ENCODE assay signal across 2 cellular contexts in the genomic region with DNA sequence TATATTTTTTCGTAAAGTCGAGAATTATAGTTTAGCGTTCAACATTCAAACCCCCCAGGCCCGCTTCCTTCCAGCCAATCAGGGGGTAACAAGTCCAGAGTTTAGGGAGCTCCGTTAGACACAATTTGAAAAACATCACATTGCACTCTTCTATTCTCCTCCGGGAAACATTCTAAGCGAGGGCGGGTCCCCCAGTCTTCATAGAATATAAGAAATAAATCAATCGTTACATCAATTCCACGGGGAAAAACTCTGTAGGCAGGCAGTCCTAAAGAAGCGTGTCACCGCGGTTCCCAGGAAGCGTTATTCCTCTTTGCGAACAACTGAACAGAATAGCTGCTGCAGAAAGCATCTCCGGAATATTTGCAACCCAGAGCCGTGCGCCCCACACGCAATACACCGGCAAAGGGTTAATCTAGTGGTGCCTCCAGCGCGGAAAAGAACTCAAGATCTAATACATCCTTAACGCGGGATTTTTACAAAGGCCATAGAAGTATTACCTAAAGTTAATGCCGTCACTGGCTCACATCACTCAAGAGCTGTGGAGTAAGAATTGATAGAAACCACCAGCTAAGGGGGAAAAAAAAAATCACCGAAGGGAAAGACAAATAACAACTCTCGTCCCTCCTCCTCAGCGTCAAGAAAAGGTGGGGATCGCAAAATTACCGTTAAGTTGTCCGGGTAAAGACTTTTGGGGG.
TF ChIP-seq lines count a peak whose summit lies in the region.

No MANE protein-coding gene starts in this region.

TF ChIP-seq in HCT116, 20 proteins besides CTCF, POLR2A, EP300 and RAD21:
- TF ChIP-seq, protein P1, sequence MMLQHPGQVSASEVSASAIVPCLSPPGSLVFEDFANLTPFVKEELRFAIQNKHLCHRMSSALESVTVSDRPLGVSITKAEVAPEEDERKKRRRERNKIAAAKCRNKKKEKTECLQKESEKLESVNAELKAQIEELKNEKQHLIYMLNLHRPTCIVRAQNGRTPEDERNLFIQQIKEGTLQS (IDR thresholded peaks at IDR 0.05) = no peak
- TF ChIP-seq JUND (IDR thresholded peaks at IDR 0.05) = no peak
- TF ChIP-seq TCF7L2 (IDR thresholded peaks at IDR 0.05; ENCODE audit: borderline replicate concordance, extremely low read depth, insufficient read depth, insufficient read length) = no peak
- no peak for TF ChIP-seq FOSL1 (IDR thresholded peaks at IDR 0.05; ENCODE audit: low read depth)

TF ChIP-seq in GM12878, 131 proteins besides CTCF, POLR2A, EP300 and RAD21 (continues in another document):
- TF ChIP-seq, protein P2, sequence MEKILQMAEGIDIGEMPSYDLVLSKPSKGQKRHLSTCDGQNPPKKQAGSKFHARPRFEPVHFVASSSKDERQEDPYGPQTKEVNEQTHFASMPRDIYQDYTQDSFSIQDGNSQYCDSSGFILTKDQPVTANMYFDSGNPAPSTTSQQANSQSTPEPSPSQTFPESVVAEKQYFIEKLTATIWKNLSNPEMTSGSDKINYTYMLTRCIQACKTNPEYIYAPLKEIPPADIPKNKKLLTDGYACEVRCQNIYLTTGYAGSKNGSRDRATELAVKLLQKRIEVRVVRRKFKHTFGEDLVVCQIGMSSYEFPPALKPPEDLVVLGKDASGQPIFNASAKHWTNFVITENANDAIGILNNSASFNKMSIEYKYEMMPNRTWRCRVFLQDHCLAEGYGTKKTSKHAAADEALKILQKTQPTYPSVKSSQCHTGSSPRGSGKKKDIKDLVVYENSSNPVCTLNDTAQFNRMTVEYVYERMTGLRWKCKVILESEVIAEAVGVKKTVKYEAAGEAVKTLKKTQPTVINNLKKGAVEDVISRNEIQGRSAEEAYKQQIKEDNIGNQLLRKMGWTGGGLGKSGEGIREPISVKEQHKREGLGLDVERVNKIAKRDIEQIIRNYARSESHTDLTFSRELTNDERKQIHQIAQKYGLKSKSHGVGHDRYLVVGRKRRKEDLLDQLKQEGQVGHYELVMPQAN (conservative IDR thresholded peaks at IDR 0.05) = 0 out of 2 replicates have a peak, but pooled peaks have one; percentile 20
- TF ChIP-seq ZNF24 (IDR thresholded peaks at IDR 0.05) = no peak
- TF ChIP-seq POLR2AphosphoS2 (IDR thresholded peaks at IDR 0.05; ENCODE audit: low read depth, low read length) = no peak
- TF ChIP-seq SUPT20H (IDR thresholded peaks at IDR 0.05; ENCODE audit: borderline replicate concordance, control insufficient read depth, low read depth, low read length) = no peak
- no peak for TF ChIP-seq KAT2A (conservative IDR thresholded peaks at IDR 0.05; ENCODE audit: control insufficient read depth, low read depth, low read length)
- TF ChIP-seq, protein P3, sequence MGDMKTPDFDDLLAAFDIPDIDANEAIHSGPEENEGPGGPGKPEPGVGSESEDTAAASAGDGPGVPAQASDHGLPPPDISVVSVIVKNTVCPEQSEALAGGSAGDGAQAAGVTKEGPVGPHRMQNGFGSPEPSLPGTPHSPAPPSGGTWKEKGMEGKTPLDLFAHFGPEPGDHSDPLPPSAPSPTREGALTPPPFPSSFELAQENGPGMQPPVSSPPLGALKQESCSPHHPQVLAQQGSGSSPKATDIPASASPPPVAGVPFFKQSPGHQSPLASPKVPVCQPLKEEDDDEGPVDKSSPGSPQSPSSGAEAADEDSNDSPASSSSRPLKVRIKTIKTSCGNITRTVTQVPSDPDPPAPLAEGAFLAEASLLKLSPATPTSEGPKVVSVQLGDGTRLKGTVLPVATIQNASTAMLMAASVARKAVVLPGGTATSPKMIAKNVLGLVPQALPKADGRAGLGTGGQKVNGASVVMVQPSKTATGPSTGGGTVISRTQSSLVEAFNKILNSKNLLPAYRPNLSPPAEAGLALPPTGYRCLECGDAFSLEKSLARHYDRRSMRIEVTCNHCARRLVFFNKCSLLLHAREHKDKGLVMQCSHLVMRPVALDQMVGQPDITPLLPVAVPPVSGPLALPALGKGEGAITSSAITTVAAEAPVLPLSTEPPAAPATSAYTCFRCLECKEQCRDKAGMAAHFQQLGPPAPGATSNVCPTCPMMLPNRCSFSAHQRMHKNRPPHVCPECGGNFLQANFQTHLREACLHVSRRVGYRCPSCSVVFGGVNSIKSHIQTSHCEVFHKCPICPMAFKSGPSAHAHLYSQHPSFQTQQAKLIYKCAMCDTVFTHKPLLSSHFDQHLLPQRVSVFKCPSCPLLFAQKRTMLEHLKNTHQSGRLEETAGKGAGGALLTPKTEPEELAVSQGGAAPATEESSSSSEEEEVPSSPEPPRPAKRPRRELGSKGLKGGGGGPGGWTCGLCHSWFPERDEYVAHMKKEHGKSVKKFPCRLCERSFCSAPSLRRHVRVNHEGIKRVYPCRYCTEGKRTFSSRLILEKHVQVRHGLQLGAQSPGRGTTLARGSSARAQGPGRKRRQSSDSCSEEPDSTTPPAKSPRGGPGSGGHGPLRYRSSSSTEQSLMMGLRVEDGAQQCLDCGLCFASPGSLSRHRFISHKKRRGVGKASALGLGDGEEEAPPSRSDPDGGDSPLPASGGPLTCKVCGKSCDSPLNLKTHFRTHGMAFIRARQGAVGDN (IDR thresholded peaks at IDR 0.05) = 0 out of 2 replicates have a peak, but pooled peaks have one; percentile 11
- TF ChIP-seq BMI1 (IDR thresholded peaks at IDR 0.05; ENCODE audit: borderline replicate concordance) = 0 out of 2 replicates have a peak, but pooled peaks have one; percentile 33
- TF ChIP-seq ASH2L (IDR thresholded peaks at IDR 0.05; ENCODE audit: borderline replicate concordance, low read depth) = peak; percentile 14; the same call in 1 of the 2 replicates
- TF ChIP-seq SIX5 (IDR thresholded peaks at IDR 0.05; ENCODE audit: low read depth, low read length, severe bottlenecking) = no peak
- TF ChIP-seq, protein P4, sequence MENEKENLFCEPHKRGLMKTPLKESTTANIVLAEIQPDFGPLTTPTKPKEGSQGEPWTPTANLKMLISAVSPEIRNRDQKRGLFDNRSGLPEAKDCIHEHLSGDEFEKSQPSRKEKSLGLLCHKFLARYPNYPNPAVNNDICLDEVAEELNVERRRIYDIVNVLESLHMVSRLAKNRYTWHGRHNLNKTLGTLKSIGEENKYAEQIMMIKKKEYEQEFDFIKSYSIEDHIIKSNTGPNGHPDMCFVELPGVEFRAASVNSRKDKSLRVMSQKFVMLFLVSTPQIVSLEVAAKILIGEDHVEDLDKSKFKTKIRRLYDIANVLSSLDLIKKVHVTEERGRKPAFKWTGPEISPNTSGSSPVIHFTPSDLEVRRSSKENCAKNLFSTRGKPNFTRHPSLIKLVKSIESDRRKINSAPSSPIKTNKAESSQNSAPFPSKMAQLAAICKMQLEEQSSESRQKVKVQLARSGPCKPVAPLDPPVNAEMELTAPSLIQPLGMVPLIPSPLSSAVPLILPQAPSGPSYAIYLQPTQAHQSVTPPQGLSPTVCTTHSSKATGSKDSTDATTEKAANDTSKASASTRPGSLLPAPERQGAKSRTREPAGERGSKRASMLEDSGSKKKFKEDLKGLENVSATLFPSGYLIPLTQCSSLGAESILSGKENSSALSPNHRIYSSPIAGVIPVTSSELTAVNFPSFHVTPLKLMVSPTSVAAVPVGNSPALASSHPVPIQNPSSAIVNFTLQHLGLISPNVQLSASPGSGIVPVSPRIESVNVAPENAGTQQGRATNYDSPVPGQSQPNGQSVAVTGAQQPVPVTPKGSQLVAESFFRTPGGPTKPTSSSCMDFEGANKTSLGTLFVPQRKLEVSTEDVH (IDR thresholded peaks at IDR 0.05; ENCODE audit: low read depth, partially characterized antibody) = no peak
- no peak for TF ChIP-seq PAX8 (IDR thresholded peaks at IDR 0.05)
- TF ChIP-seq, protein P5, sequence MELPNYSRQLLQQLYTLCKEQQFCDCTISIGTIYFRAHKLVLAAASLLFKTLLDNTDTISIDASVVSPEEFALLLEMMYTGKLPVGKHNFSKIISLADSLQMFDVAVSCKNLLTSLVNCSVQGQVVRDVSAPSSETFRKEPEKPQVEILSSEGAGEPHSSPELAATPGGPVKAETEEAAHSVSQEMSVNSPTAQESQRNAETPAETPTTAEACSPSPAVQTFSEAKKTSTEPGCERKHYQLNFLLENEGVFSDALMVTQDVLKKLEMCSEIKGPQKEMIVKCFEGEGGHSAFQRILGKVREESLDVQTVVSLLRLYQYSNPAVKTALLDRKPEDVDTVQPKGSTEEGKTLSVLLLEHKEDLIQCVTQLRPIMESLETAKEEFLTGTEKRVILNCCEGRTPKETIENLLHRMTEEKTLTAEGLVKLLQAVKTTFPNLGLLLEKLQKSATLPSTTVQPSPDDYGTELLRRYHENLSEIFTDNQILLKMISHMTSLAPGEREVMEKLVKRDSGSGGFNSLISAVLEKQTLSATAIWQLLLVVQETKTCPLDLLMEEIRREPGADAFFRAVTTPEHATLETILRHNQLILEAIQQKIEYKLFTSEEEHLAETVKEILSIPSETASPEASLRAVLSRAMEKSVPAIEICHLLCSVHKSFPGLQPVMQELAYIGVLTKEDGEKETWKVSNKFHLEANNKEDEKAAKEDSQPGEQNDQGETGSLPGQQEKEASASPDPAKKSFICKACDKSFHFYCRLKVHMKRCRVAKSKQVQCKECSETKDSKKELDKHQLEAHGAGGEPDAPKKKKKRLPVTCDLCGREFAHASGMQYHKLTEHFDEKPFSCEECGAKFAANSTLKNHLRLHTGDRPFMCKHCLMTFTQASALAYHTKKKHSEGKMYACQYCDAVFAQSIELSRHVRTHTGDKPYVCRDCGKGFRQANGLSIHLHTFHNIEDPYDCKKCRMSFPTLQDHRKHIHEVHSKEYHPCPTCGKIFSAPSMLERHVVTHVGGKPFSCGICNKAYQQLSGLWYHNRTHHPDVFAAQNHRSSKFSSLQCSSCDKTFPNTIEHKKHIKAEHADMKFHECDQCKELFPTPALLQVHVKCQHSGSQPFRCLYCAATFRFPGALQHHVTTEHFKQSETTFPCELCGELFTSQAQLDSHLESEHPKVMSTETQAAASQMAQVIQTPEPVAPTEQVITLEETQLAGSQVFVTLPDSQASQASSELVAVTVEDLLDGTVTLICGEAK (IDR thresholded peaks at IDR 0.05; ENCODE audit: borderline replicate concordance) = no peak
- peak; percentile 65 for TF ChIP-seq CREB1 (IDR thresholded peaks at IDR 0.05; ENCODE audit: low read depth)
- no peak for TF ChIP-seq IRF4 (IDR thresholded peaks at IDR 0.05; ENCODE audit: low read depth, low read length)
- TF ChIP-seq ZSCAN29 (IDR thresholded peaks at IDR 0.05) = 0 out of 2 replicates have a peak, but pooled peaks have one; percentile 19
- TF ChIP-seq MEF2A (IDR thresholded peaks at IDR 0.05; ENCODE audit: insufficient read depth, low read depth, low read length) = no peak
- TF ChIP-seq RCOR1 (conservative IDR thresholded peaks at IDR 0.05; ENCODE audit: low read depth, low read length) = no peak
- TF ChIP-seq EED (IDR thresholded peaks at IDR 0.05; ENCODE audit: low read depth) = 0 out of 2 replicates have a peak, but pooled peaks have one; percentile 23
- no peak for TF ChIP-seq GABPA (IDR thresholded peaks at IDR 0.05; ENCODE audit: low read depth)
- TF ChIP-seq, protein P6, sequence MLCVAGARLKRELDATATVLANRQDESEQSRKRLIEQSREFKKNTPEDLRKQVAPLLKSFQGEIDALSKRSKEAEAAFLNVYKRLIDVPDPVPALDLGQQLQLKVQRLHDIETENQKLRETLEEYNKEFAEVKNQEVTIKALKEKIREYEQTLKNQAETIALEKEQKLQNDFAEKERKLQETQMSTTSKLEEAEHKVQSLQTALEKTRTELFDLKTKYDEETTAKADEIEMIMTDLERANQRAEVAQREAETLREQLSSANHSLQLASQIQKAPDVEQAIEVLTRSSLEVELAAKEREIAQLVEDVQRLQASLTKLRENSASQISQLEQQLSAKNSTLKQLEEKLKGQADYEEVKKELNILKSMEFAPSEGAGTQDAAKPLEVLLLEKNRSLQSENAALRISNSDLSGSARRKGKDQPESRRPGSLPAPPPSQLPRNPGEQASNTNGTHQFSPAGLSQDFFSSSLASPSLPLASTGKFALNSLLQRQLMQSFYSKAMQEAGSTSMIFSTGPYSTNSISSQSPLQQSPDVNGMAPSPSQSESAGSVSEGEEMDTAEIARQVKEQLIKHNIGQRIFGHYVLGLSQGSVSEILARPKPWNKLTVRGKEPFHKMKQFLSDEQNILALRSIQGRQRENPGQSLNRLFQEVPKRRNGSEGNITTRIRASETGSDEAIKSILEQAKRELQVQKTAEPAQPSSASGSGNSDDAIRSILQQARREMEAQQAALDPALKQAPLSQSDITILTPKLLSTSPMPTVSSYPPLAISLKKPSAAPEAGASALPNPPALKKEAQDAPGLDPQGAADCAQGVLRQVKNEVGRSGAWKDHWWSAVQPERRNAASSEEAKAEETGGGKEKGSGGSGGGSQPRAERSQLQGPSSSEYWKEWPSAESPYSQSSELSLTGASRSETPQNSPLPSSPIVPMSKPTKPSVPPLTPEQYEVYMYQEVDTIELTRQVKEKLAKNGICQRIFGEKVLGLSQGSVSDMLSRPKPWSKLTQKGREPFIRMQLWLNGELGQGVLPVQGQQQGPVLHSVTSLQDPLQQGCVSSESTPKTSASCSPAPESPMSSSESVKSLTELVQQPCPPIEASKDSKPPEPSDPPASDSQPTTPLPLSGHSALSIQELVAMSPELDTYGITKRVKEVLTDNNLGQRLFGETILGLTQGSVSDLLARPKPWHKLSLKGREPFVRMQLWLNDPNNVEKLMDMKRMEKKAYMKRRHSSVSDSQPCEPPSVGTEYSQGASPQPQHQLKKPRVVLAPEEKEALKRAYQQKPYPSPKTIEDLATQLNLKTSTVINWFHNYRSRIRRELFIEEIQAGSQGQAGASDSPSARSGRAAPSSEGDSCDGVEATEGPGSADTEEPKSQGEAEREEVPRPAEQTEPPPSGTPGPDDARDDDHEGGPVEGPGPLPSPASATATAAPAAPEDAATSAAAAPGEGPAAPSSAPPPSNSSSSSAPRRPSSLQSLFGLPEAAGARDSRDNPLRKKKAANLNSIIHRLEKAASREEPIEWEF (IDR thresholded peaks at IDR 0.05; ENCODE audit: insufficient replicate concordance, low read depth, low read length) = no peak
- TF ChIP-seq, protein P7, sequence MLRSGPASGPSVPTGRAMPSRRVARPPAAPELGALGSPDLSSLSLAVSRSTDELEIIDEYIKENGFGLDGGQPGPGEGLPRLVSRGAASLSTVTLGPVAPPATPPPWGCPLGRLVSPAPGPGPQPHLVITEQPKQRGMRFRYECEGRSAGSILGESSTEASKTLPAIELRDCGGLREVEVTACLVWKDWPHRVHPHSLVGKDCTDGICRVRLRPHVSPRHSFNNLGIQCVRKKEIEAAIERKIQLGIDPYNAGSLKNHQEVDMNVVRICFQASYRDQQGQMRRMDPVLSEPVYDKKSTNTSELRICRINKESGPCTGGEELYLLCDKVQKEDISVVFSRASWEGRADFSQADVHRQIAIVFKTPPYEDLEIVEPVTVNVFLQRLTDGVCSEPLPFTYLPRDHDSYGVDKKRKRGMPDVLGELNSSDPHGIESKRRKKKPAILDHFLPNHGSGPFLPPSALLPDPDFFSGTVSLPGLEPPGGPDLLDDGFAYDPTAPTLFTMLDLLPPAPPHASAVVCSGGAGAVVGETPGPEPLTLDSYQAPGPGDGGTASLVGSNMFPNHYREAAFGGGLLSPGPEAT (IDR thresholded peaks at IDR 0.05; ENCODE audit: low read depth) = no peak
- no peak for TF ChIP-seq FOXK2 (IDR thresholded peaks at IDR 0.05)
- no peak for TF ChIP-seq CREM (IDR thresholded peaks at IDR 0.05; ENCODE audit: low read depth)
- no peak for TF ChIP-seq SUZ12 (IDR thresholded peaks at IDR 0.05; ENCODE audit: unreplicated experiment)
- peak; percentile 7; the same call in 1 of the 2 replicates for TF ChIP-seq MTA3 (IDR thresholded peaks at IDR 0.05; ENCODE audit: borderline replicate concordance, low read length)
- TF ChIP-seq SPI1 (IDR thresholded peaks at IDR 0.05; ENCODE audit: borderline replicate concordance, insufficient read depth, low read depth, low read length) = no peak
- TF ChIP-seq IKZF2 (IDR thresholded peaks at IDR 0.05) = peak; percentile 14 to 21; a peak in 1 of 4 replicates
